Comparison of ENCODE assay signal across 2 cellular contexts in genomic region chr17:77865109-77865611, GRCh38.
TF ChIP-seq lines count a peak whose summit lies in the region.

No MANE protein-coding gene starts in this region.

TF ChIP-seq in SK-N-SH, 30 proteins besides CTCF, POLR2A, EP300 and RAD21 (continued from another document):
- TF ChIP-seq SIN3A (IDR thresholded peaks at IDR 0.05; ENCODE audit: borderline replicate concordance, low read depth, low read length) = no peak
- TF ChIP-seq NRF1 (IDR thresholded peaks at IDR 0.05; ENCODE audit: low read depth, low read length) = no peak
- no peak for TF ChIP-seq GABPA (IDR thresholded peaks at IDR 0.05; ENCODE audit: low read depth)
- TF ChIP-seq TEAD4 (IDR thresholded peaks at IDR 0.05; ENCODE audit: borderline replicate concordance, insufficient read depth) = no peak
- no peak for TF ChIP-seq RCOR1 (IDR thresholded peaks at IDR 0.05; ENCODE audit: low read length)
- no peak for TF ChIP-seq PBX3 (IDR thresholded peaks at IDR 0.05)
- no peak for TF ChIP-seq JUND (IDR thresholded peaks at IDR 0.05)
- TF ChIP-seq ZBTB33 (IDR thresholded peaks at IDR 0.05; ENCODE audit: borderline replicate concordance, low read depth) = no peak
- no peak for TF ChIP-seq FOXM1 (IDR thresholded peaks at IDR 0.05; ENCODE audit: low read depth)
- TF ChIP-seq MXI1 (IDR thresholded peaks at IDR 0.05; ENCODE audit: low read depth, low read length) = no peak
- TF ChIP-seq SMC3 (IDR thresholded peaks at IDR 0.05; ENCODE audit: low read depth, low read length) = no peak
- TF ChIP-seq GATA2 (CRISPR knock-in tag; IDR thresholded peaks at IDR 0.05) = no peak

TF ChIP-seq in SK-N-SH treated with all-trans-retinoic acid at 6 μM for 48 hours, 23 proteins besides CTCF, POLR2A, EP300 and RAD21 (continued from another document):
- no peak for TF ChIP-seq POU6F1 (CRISPR knock-in tag; IDR thresholded peaks at IDR 0.05; ENCODE audit: borderline replicate concordance, low read depth)
- no peak for TF ChIP-seq ZC3H10 (CRISPR knock-in tag; IDR thresholded peaks at IDR 0.05)
- no peak for TF ChIP-seq ISL1 (CRISPR knock-in tag; IDR thresholded peaks at IDR 0.05)
